17 cellular contexts compared by ENCODE assay signal in genomic region chr13:91111476-91112190, GRCh38.
"Had no signal": no experiment of that assay in that cellular context is flagged by ENCODE, and none has a peak within 500 bp of the region (broad histone marks: within the 10 kb centered on the region; RNA-seq: fewer than 3 reads in every experiment).

No MANE protein-coding gene starts in this region.

- DNase-seq: activated CD4-positive, alpha-beta T cell treated with anti-CD3 and anti-CD28 coated beads, Interleukin-2, amount 50 U/mL, for 4 hours; activated CD4-positive, CD25-positive, alpha-beta regulatory T cell treated with anti-CD3 and anti-CD28 coated beads, Interleukin-2, amount 50 U/mL, for 72 hours; activated CD8-positive, alpha-beta memory T cell treated with anti-CD3 and anti-CD28 coated beads, Interleukin-2, amount 10 ng/mL, durations not matched to agents 7 days and 5 days; activated gamma-delta T cell; activated naive CD8-positive, alpha-beta T cell treated with anti-CD3 and anti-CD28 coated beads for 36 hours; activated T-cell treated with anti-CD3 and anti-CD28 coated beads, Interleukin-2, amount 50 U/mL, for 4 hours; aorta; foreskin melanocyte; heart left ventricle; islet precursor cell; uterus had no signal

- H3K27ac Mint-ChIP-seq: activated CD8-positive, alpha-beta memory T cell treated with anti-CD3 and anti-CD28 coated beads, Interleukin-2, amount 10 ng/mL, durations not matched to agents 7 days and 5 days; activated naive CD8-positive, alpha-beta T cell treated with anti-CD3 and anti-CD28 coated beads for 36 hours; mesothelial cell of epicardium had no signal

- H3K27ac ChIP-seq: breast epithelium, heart left ventricle, parathyroid adenoma, skin epidermis, thyroid gland, uterus had no signal

- H3K4me3 Mint-ChIP-seq: activated CD8-positive, alpha-beta memory T cell treated with anti-CD3 and anti-CD28 coated beads, Interleukin-2, amount 10 ng/mL, durations not matched to agents 7 days and 5 days; activated naive CD8-positive, alpha-beta T cell treated with anti-CD3 and anti-CD28 coated beads for 36 hours; activated T-cell treated with anti-CD3 and anti-CD28 coated beads, Interleukin-2, amount 50 U/mL, for 4 hours; mesothelial cell of epicardium had no signal

- FAIRE-seq: endothelial cell of umbilical vein had no signal

- H3K27me3 Mint-ChIP-seq: activated CD8-positive, alpha-beta memory T cell treated with anti-CD3 and anti-CD28 coated beads, Interleukin-2, amount 10 ng/mL, durations not matched to agents 7 days and 5 days had no signal

- H3K4me1 ChIP-seq: breast epithelium, heart left ventricle, parathyroid adenoma, uterus had no signal

- H3K4me3 ChIP-seq: breast epithelium, heart left ventricle, skin epidermis, thyroid gland, uterus had no signal

- H2AFZ ChIP-seq: parathyroid adenoma had no signal

- H3K4me1 Mint-ChIP-seq: activated CD8-positive, alpha-beta memory T cell treated with anti-CD3 and anti-CD28 coated beads, Interleukin-2, amount 10 ng/mL, durations not matched to agents 7 days and 5 days; activated naive CD8-positive, alpha-beta T cell treated with anti-CD3 and anti-CD28 coated beads for 36 hours had no signal

- H3K79me2 ChIP-seq: parathyroid adenoma had no signal

- H3K36me3 Mint-ChIP-seq: activated CD8-positive, alpha-beta memory T cell treated with anti-CD3 and anti-CD28 coated beads, Interleukin-2, amount 10 ng/mL, durations not matched to agents 7 days and 5 days; activated naive CD8-positive, alpha-beta T cell treated with anti-CD3 and anti-CD28 coated beads for 36 hours; mesothelial cell of epicardium had no signal

- H3K36me3 ChIP-seq: breast epithelium, heart left ventricle, thyroid gland, uterus had no signal

- H3K9me3 Mint-ChIP-seq: activated naive CD8-positive, alpha-beta T cell treated with anti-CD3 and anti-CD28 coated beads for 36 hours; activated T-cell treated with anti-CD3 and anti-CD28 coated beads, Interleukin-2, amount 50 U/mL, for 4 hours had no signal

- H3K9ac ChIP-seq: parathyroid adenoma had no signal

- H3K27me3 ChIP-seq: breast epithelium, heart left ventricle, thyroid gland, uterus had no signal

- H3K9me3 ChIP-seq: breast epithelium, heart left ventricle, thyroid gland, uterus had no signal
